ENCODE assay signal across 1 cellular context in the genomic region with DNA sequence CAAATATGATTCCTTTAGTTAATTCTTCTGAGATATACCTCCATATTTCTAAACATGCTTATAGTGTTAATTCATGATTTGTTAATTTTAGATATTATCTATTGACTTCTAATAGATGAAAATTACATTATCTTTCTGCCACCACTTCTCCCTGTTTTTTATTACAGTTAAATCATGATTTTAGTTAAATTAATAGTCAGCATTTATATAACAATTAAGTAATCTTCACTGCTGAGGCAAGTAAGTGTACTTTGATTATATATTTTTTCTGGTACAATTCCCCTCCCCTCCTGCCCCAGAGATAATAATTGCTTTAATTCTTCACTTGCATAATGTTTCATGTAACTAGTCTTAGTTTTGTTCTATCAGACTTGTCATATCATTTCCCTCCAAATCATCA.
TF ChIP-seq lines count a peak whose summit lies in the region.

No MANE protein-coding gene starts in this region.

TF ChIP-seq in K562, 482 proteins besides CTCF, POLR2A, EP300 and RAD21:
- TF ChIP-seq RBM17 (IDR thresholded peaks at IDR 0.05; ENCODE audit: borderline replicate concordance, low read depth, low read length) (no peak), MAFF (IDR thresholded peaks at IDR 0.05; ENCODE audit: low read length) (no peak), ZBTB1 (CRISPR knock-in tag; IDR thresholded peaks at IDR 0.05; ENCODE audit: borderline replicate concordance, low read depth) (no peak), ZNF316 (IDR thresholded peaks at IDR 0.05) (peak; percentile 75), ATF1 (CRISPR knock-in tag; IDR thresholded peaks at IDR 0.05) (no peak), ATF1 (tag; IDR thresholded peaks at IDR 0.05) (no peak), C11orf30 (IDR thresholded peaks at IDR 0.05; ENCODE audit: low read depth) (peak; percentile 67), MAFG (tag; conservative IDR thresholded peaks at IDR 0.05) (peak; percentile 41; the same call in 1 of the 2 replicates)
- TF ChIP-seq, protein P1, sequence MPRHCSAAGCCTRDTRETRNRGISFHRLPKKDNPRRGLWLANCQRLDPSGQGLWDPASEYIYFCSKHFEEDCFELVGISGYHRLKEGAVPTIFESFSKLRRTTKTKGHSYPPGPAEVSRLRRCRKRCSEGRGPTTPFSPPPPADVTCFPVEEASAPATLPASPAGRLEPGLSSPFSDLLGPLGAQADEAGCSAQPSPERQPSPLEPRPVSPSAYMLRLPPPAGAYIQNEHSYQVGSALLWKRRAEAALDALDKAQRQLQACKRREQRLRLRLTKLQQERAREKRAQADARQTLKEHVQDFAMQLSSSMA (CRISPR knock-in tag; IDR thresholded peaks at IDR 0.05) = no peak
TF ChIP-seq in K562: peak in this region for 3.
